In genomic region chr10:102633282-102633681, GRCh38 we compare ENCODE assay signal across 8 cellular contexts. TPM values are rescaled to one million over a fixed set of nuclear protein-coding genes. Genes with fewer than 3 reads are reported as not detected.
DNase-seq lines count a peak whose midpoint lies in the region; ATAC-seq and TF ChIP-seq lines count a peak whose summit lies in the region.

No MANE protein-coding gene starts in this region.

- H3K36me3 Mint-ChIP-seq in activated naive CD4-positive, alpha-beta T cell treated with anti-CD3 and anti-CD28 coated beads, Interleukin-2, amount 50 U/mL, for 24 hours: no peaks in the 10 kb centered on the region
- H3K36me3 Mint-ChIP-seq in WTC11: no peaks in the 10 kb centered on the region

- no peak overlapping the region for H2AFZ ChIP-seq in hepatocyte

- no peaks in the 10 kb centered on the region for H3K27me3 Mint-ChIP-seq in activated naive CD4-positive, alpha-beta T cell treated with anti-CD3 and anti-CD28 coated beads, Interleukin-2, amount 50 U/mL, for 24 hours
- H3K27me3 Mint-ChIP-seq in WTC11 (ENCODE audit: low read depth): no peaks in the 10 kb centered on the region; the same call in 1 of the 2 replicates

- POLR2A ChIA-PET in GM10248 (lab: Yijun Ruan, JAX) (no interaction called here), WTC11 (lab: Charles Lee) (no interaction called here)

- H3K9me3 ChIP-seq in hepatocyte (ENCODE audit: low read depth) (no peaks in the 10 kb centered on the region), stomach (no peaks in the 10 kb centered on the region)

- no peak for TF ChIP-seq EP300 in stomach (IDR thresholded peaks at IDR 0.05)

- H3K79me2 ChIP-seq in hepatocyte: no peaks in the 10 kb centered on the region

- no peaks in the 10 kb centered on the region for H4K20me1 ChIP-seq in hepatocyte (ENCODE audit: insufficient read depth, poor library complexity, severe bottlenecking)

- H3K36me3 ChIP-seq in hepatocyte (replicated peaks; ENCODE audit: insufficient read depth, low read depth) (no peaks in the 10 kb centered on the region), stomach (peaks cover 6 to 29% (median 14%) of the 10 kb centered on the region in 4 donors)

- no peak for ATAC-seq in HG03159 (IDR thresholded peaks at IDR 0.05; ENCODE audit: unreplicated experiment)
- no peak for ATAC-seq in WTC11

- TF ChIP-seq CTCF in hepatocyte (IDR thresholded peaks at IDR 0.05; ENCODE audit: poor library complexity) (no peak), stomach (IDR thresholded peaks at IDR 0.05) (no peak), GM10248 (IDR thresholded peaks at IDR 0.05; ENCODE audit: control extremely low read depth, extremely low read depth, low read depth, missing control alignments) (no peak), WTC11 (IDR thresholded peaks at IDR 0.05) (no peak)

- intact Hi-C loops in stomach (cut with DNase I; ENCODE audit: low total_unique reads): no loop called here

- H3K9me3 Mint-ChIP-seq in activated naive CD4-positive, alpha-beta T cell treated with anti-CD3 and anti-CD28 coated beads, Interleukin-2, amount 50 U/mL, for 24 hours: no peaks in the 10 kb centered on the region
- peaks cover 3% of the 10 kb centered on the region; the same call in 1 of the 2 replicates for H3K9me3 Mint-ChIP-seq in WTC11

- H3K27ac Mint-ChIP-seq in activated naive CD4-positive, alpha-beta T cell treated with anti-CD3 and anti-CD28 coated beads, Interleukin-2, amount 50 U/mL, for 24 hours: peak overlapping the region; percentile 94
- no peak overlapping the region for H3K27ac Mint-ChIP-seq in WTC11

- peak overlapping the region; percentile 19 for H3K4me2 ChIP-seq in hepatocyte

- peak overlapping the region; percentile 47 for H3K4me3 Mint-ChIP-seq in activated naive CD4-positive, alpha-beta T cell treated with anti-CD3 and anti-CD28 coated beads, Interleukin-2, amount 50 U/mL, for 24 hours
- no peak overlapping the region for H3K4me3 Mint-ChIP-seq in WTC11

- DNase-seq in NCI-H226: peak; percentile 50
- DNase-seq in hepatocyte (ENCODE audit: low spot score): no peak
- DNase-seq in stomach: no peak
- DNase-seq in ureter (ENCODE audit: low spot score): no peak
- no peak for DNase-seq in GM10248 (ENCODE audit: extremely low spot score)
- no peak for DNase-seq in WTC11 (ENCODE audit: low spot score)

- WGBS in hepatocyte (ENCODE audit: low lambda C conversion rate, missing lambda C conversion rate): 44% methylated on average over 6 of the region's 6 CpGs
- WGBS in stomach, 5 donors: 26 to 55% (median 48%) methylated on average over 6 of the region's 6 CpGs

- H3K4me1 ChIP-seq in hepatocyte (ENCODE audit: insufficient read depth): peaks cover 58% of the 10 kb centered on the region
- peaks cover 28 to 62% (median 45%) of the 10 kb centered on the region in 4 donors for H3K4me1 ChIP-seq in stomach

- CTCF ChIA-PET in GM10248 (lab: Yijun Ruan, JAX): interaction anchor here (1.3 to 2.1 kb wide), 2 partner anchors 17 to 37 kb away, joined by 5 read pairs; no protein-coding TSS in a partner anchor
- CTCF ChIA-PET in WTC11 (lab: Charles Lee): interaction anchor here (0.9 to 1.3 kb wide), 4 partner anchors 11 to 37 kb away, joined by 3 to 4 read pairs (median 3); partner anchors contain the start of gene TRIM8

- H3K4me3 ChIP-seq in hepatocyte: no peak overlapping the region
- H3K4me3 ChIP-seq in stomach: no peak overlapping the region

- no peaks in the 10 kb centered on the region for H3K9me2 ChIP-seq in hepatocyte (replicated peaks; ENCODE audit: insufficient read depth)

- peaks cover 46% of the 10 kb centered on the region for H3K4me1 Mint-ChIP-seq in activated naive CD4-positive, alpha-beta T cell treated with anti-CD3 and anti-CD28 coated beads, Interleukin-2, amount 50 U/mL, for 24 hours
- H3K4me1 Mint-ChIP-seq in WTC11: peaks cover 59% of the 10 kb centered on the region

- no peaks in the 10 kb centered on the region for H3K27me3 ChIP-seq in hepatocyte
- no peaks in the 10 kb centered on the region for H3K27me3 ChIP-seq in stomach

- TF ChIP-seq POLR2A in stomach (IDR thresholded peaks at IDR 0.05): no peak

- peak overlapping the region; percentile 74 for H3K27ac ChIP-seq in hepatocyte
- H3K27ac ChIP-seq in stomach: peak overlapping the region; percentile 26 to 77 (median 73)

TF ChIP-seq in WTC11, 78 proteins besides CTCF, POLR2A, EP300 and RAD21:
- TF ChIP-seq TCF7 (CRISPR knock-in tag; IDR thresholded peaks at IDR 0.05; ENCODE audit: low read depth) (no peak), EMX1 (CRISPR knock-in tag; IDR thresholded peaks at IDR 0.05) (no peak), NFATC4 (CRISPR knock-in tag; IDR thresholded peaks at IDR 0.05) (no peak), ZNF532 (CRISPR knock-in tag; IDR thresholded peaks at IDR 0.05; ENCODE audit: borderline replicate concordance) (no peak), JAZF1 (CRISPR knock-in tag; IDR thresholded peaks at IDR 0.05) (no peak), ATF1 (CRISPR knock-in tag; IDR thresholded peaks at IDR 0.05) (no peak), ZNF263 (CRISPR knock-in tag; IDR thresholded peaks at IDR 0.05; ENCODE audit: low read depth) (no peak), ZNF423 (CRISPR knock-in tag; IDR thresholded peaks at IDR 0.05) (no peak), OVOL2 (CRISPR knock-in tag; IDR thresholded peaks at IDR 0.05; ENCODE audit: borderline replicate concordance) (no peak), CREM (CRISPR knock-in tag; IDR thresholded peaks at IDR 0.05) (no peak)

RNA-seq across cellular contexts. Expression of gene TRIM8, which starts 11.0 kb away (rescaled TPM):
- total RNA-seq in hepatocyte (41.3 and 53.3 TPM in 2 replicates), stomach (100 to 1,000 TPM in 3 of 5 donors, 10 to 100 TPM in 2; 40.0 to 253 (median 149) TPM), ureter (137 TPM), WTC11 (2021) (36.3 to 40.3 TPM (median 36.8 TPM) in 3 replicates)
- polyA plus RNA-seq in hepatocyte (61.2 and 63.4 TPM in 2 replicates), stomach (10 to 100 TPM; 45.6 to 83.2 (median 68.4) TPM)
